In the genomic region with DNA sequence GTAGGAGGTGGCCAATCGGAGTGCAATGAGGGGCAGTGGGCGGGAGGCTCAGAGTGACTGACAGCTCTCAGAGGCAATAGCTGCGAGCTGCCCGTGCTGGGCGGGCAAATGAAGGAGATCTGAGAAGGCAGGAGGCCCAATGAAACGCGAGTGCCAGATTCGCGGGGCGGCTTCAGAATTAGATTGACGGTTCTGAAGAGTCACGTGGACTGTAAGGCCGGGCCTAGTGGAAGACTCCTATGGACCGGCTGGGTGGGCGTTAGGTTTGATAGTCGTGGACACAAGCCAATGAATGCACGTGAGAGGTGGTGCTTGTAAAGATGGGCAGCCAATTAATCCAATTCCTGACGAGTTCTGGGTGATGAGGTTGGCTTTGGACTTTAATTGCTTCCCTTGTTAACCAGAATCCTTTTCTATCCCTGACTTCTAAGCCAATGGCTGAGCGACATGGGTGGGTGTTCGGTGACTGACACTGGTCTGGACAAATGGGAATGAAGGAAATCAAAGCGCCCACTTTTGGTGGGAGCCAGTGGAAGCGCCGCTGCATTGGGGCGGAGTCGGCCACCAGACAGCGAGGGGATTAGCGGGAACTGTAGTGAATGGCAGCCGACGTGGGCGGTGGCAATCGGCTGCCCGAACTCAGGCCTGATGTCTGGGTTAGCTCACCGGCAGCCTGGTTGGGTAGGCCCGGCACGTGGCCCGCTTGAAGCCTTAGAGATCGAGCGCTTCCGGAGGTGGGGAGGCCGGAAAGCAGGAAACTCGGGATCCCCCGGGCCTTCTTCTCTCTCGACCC, we compare ENCODE assay signal across 8 cellular contexts. TPM values are rescaled to one million over a fixed set of nuclear protein-coding genes. Genes with fewer than 3 reads are reported as not detected.
DNase-seq lines count a peak whose midpoint lies in the region; ATAC-seq and TF ChIP-seq lines count a peak whose summit lies in the region.

No MANE protein-coding gene starts in this region.

- peak overlapping the region; percentile 90 for H3K4me3 Mint-ChIP-seq in CD4-positive, alpha-beta T cell

- TF ChIP-seq CTCF in CD4-positive, alpha-beta T cell (IDR thresholded peaks at IDR 0.05), result no peak
- peak in 1 of 4 donors; percentile 15 for TF ChIP-seq CTCF in right lobe of liver (IDR thresholded peaks at IDR 0.05)

- intact Hi-C loops in CD4-positive, alpha-beta T cell (cut with DNase I, micrococcal nuclease), result loop anchor here (1.0 to 2.0 kb wide), 5 partner anchors 32 to 79 kb away; partner anchors contain the start of genes ALKBH7 (in 2 of the 2) and GTF2F1 (in 2 of the 2)
- intact Hi-C loops in right lobe of liver (cut with DNase I), result no loop called here

- POLR2A ChIA-PET in CD4-positive, alpha-beta T cell (lab: Charles Lee), result interaction anchor here (0.6 to 3.6 kb wide), 21 partner anchors 13 to 1518 kb away, joined by 3 to 53 read pairs (median 4); partner anchors contain the start of genes ALKBH7, CLPP, DENND1C and GPR108

- under 1% methylated on average over 23 of the region's 43 CpGs for WGBS in right lobe of liver (ENCODE audit: insufficient coverage, low coverage, low lambda C conversion rate, missing lambda C conversion rate)

- no peaks in the 10 kb centered on the region for H3K9me3 Mint-ChIP-seq in CD4-positive, alpha-beta T cell

- H3K4me3 ChIP-seq in right lobe of liver, result peak overlapping the region in 2 of 3 donors; percentile 15 to 75

- DNase-seq in CD4-positive, alpha-beta T cell, result peak; percentile 96 to 100 (median 98)
- DNase-seq in NCI-H774 (lab: John Stamatoyannopoulos, UW) (peak; percentile 99), dermis blood vessel endothelial cell (peak; percentile 100), right lobe of liver (peak; percentile 99 to 100 (median 100))
- DNase-seq in activated CD4-positive, alpha-beta T cell treated with anti-CD3 and anti-CD28 coated beads, Interleukin-2, amount 50 U/mL, for 48 hours, result peak; percentile 99
- peak; percentile 100 for DNase-seq in stimulated activated CD4-positive, alpha-beta T cell treated with anti-CD3 and anti-CD28 coated beads, Interleukin-4, amount 100 ng/mL, for 24 hours

- H3K27ac ChIP-seq in CD4-positive, alpha-beta T cell (ENCODE audit: low read depth, low read length), result peak overlapping the region; percentile 75
- H3K27ac ChIP-seq in right lobe of liver, result peak overlapping the region; percentile 20 to 66 (median 47)

- peak; percentile 83 for ATAC-seq in CD4-positive, alpha-beta T cell (ENCODE audit: poor library complexity)
- ATAC-seq in GM19452 (IDR thresholded peaks at IDR 0.05; ENCODE audit: unreplicated experiment) (peak; percentile 86), HG03571 (IDR thresholded peaks at IDR 0.05; ENCODE audit: unreplicated experiment) (peak; percentile 78), right lobe of liver (peak; percentile 89 to 95 (median 92))

- H3K27ac Mint-ChIP-seq in CD4-positive, alpha-beta T cell, result peak overlapping the region; percentile 81

- peaks cover 34% of the 10 kb centered on the region for H3K36me3 Mint-ChIP-seq in CD4-positive, alpha-beta T cell (ENCODE audit: low read depth)

- H3K9me3 ChIP-seq in CD4-positive, alpha-beta T cell (ENCODE audit: control insufficient read depth, low read length), result no peaks in the 10 kb centered on the region
- H3K9me3 ChIP-seq in right lobe of liver, result no peaks in the 10 kb centered on the region

- H3K36me3 ChIP-seq in right lobe of liver, result peaks cover 0 to 12% (median 2%) of the 10 kb centered on the region in 4 donors

- no peaks in the 10 kb centered on the region for H3K27me3 Mint-ChIP-seq in CD4-positive, alpha-beta T cell

- H3K4me1 ChIP-seq in right lobe of liver, result peaks cover 0 to 18% (median 2%) of the 10 kb centered on the region in 4 donors

- CTCF ChIA-PET in CD4-positive, alpha-beta T cell (lab: Charles Lee), result no interaction called here

- no peak for TF ChIP-seq POLR2A in right lobe of liver (IDR thresholded peaks at IDR 0.05)

- no peaks in the 10 kb centered on the region for H3K27me3 ChIP-seq in CD4-positive, alpha-beta T cell (ENCODE audit: control insufficient read depth, insufficient read depth, low read length)
- no peaks in the 10 kb centered on the region for H3K27me3 ChIP-seq in right lobe of liver

- H3K4me1 Mint-ChIP-seq in CD4-positive, alpha-beta T cell (ENCODE audit: low read depth), result peaks cover 37% of the 10 kb centered on the region

RNA-seq across cellular contexts. Expression of gene KHSRP, which starts 0.5 kb away (rescaled TPM):
- total RNA-seq in CD4-positive, alpha-beta T cell, result 100 to 1,000 TPM; 128 to 143 TPM
- total RNA-seq in dermis blood vessel endothelial cell (78.3 and 238 TPM in 2 replicates), right lobe of liver (10 to 100 TPM; 68.1 to 89.5 (median 76.1) TPM)

RNA-seq across cellular contexts. Expression of gene SLC25A41, which starts 8.4 kb away (rescaled TPM):
- under 1 TPM; 0.30 to 0.50 TPM for total RNA-seq in CD4-positive, alpha-beta T cell
- total RNA-seq in dermis blood vessel endothelial cell (0.05 TPM in 1 of 2 replicates, not detected in the other), right lobe of liver (under 1 TPM in 3 of 6 experiments, not detected in 3; 0.18 to 0.60 (median 0.56) TPM)

RNA-seq across cellular contexts. Expression of gene GTF2F1, which starts 32.2 kb away (rescaled TPM):
- total RNA-seq in CD4-positive, alpha-beta T cell, result 10 to 100 TPM; 56.1 to 61.1 TPM
- total RNA-seq in dermis blood vessel endothelial cell (41.4 and 74.5 TPM in 2 replicates), right lobe of liver (10 to 100 TPM; 12.8 to 22.7 (median 19.8) TPM)

RNA-seq across cellular contexts. Expression of gene SLC25A23, which starts 34.5 kb away (rescaled TPM):
- 10 to 100 TPM; 10.5 to 10.8 TPM for total RNA-seq in CD4-positive, alpha-beta T cell
- total RNA-seq in dermis blood vessel endothelial cell, result 20.4 and 62.0 TPM in 2 replicates
- total RNA-seq in right lobe of liver, result 10 to 100 TPM; 23.3 to 50.0 (median 30.0) TPM

RNA-seq across cellular contexts. Expression of gene CRB3, which starts 38.9 kb away (rescaled TPM):
- 1 to 10 TPM; 7.9 to 9.4 TPM for total RNA-seq in CD4-positive, alpha-beta T cell
- not detected in 2 replicates for total RNA-seq in dermis blood vessel endothelial cell
- total RNA-seq in right lobe of liver, result 10 to 100 TPM; 20.6 to 56.1 (median 23.0) TPM

Comparison
In these comparisons a context has a peak if more than half of its experiments do, and no peak if none do; other contexts are left out.
1. Peak in every context shown above with its lines: DNase-seq, ATAC-seq, H3K4me3 ChIP-seq and H3K27ac ChIP-seq.
2. intact Hi-C loops: an anchor here in CD4-positive, alpha-beta T cell (1.0 to 2.0 kb wide); none called in right lobe of liver.